ENCODE assay signal across 13 cellular contexts in genomic region chrX:38282044-38282443, GRCh38. TPM values are rescaled to one million over a fixed set of nuclear protein-coding genes. Genes with fewer than 3 reads are reported as not detected.
DNase-seq lines count a peak whose midpoint lies in the region; ATAC-seq and TF ChIP-seq lines count a peak whose summit lies in the region.
"Had no signal": no experiment of that assay in that cellular context is flagged by ENCODE, and none has a peak within 500 bp of the region (broad histone marks: within the 10 kb centered on the region; RNA-seq: fewer than 3 reads in every experiment).

No MANE protein-coding gene starts in this region.

- DNase-seq in Right ventricle myocardium superior (no peak), right atrium auricular region (ENCODE audit: low spot score) (no peak), astrocyte of the spinal cord (ENCODE audit: low read depth, low spot score) (no peak), heart right ventricle (peak; percentile 4), upper lobe of right lung (no peak), dorsolateral prefrontal cortex (no peak), HT-29 (ENCODE audit: low spot score) (no peak)
- DNase-seq: activated naive CD4-positive, alpha-beta T cell treated with anti-CD3 and anti-CD28 coated beads for 36 hours; KG1; left cardiac atrium had no signal

- 8 to 20% methylated on average over 1 of the region's 1 CpG for WGBS in heart right ventricle, 2 donors

- H3K36me3 ChIP-seq in right atrium auricular region (no peaks in the 10 kb centered on the region), heart right ventricle (no peaks in the 10 kb centered on the region), upper lobe of right lung (no peaks in the 10 kb centered on the region)
- H3K36me3 ChIP-seq: SJSA1, tibial nerve had no signal

- in situ Hi-C loops in astrocyte of the spinal cord (cut with HindIII; ENCODE audit: low sequenced_read_pairs) = no loop called here

- ATAC-seq in Right ventricle myocardium superior (ENCODE audit: poor library complexity) (peak; percentile 77), heart right ventricle (peak in 4 of 8 donors; percentile 44 to 82 (median 60)), upper lobe of right lung (no peak), HG03139 (IDR thresholded peaks at IDR 0.05; ENCODE audit: unreplicated experiment) (no peak)

- no peaks in the 10 kb centered on the region for H3K9me3 ChIP-seq in right atrium auricular region
- no peaks in the 10 kb centered on the region for H3K9me3 ChIP-seq in heart right ventricle
- no peaks in the 10 kb centered on the region for H3K9me3 ChIP-seq in upper lobe of right lung
- H3K9me3 ChIP-seq: SJSA1, tibial nerve had no signal

- no peak overlapping the region for H3K4me3 ChIP-seq in right atrium auricular region
- no peak overlapping the region for H3K4me3 ChIP-seq in astrocyte of the spinal cord (ENCODE audit: low read depth, low read length)
- no peak overlapping the region for H3K4me3 ChIP-seq in heart right ventricle
- no peak overlapping the region for H3K4me3 ChIP-seq in upper lobe of right lung
- no peak overlapping the region for H3K4me3 ChIP-seq in dorsolateral prefrontal cortex
- H3K4me3 ChIP-seq: SJSA1, tibial nerve had no signal

- no peaks in the 10 kb centered on the region for H3K4me1 ChIP-seq in right atrium auricular region
- H3K4me1 ChIP-seq in heart right ventricle = no peaks in the 10 kb centered on the region
- no peaks in the 10 kb centered on the region for H3K4me1 ChIP-seq in upper lobe of right lung
- H3K4me1 ChIP-seq: tibial nerve had no signal

- H3K27me3 ChIP-seq in right atrium auricular region (no peaks in the 10 kb centered on the region), heart right ventricle (peaks cover 0 to 7% (median 0%) of the 10 kb centered on the region in 7 donors), upper lobe of right lung (no peaks in the 10 kb centered on the region), dorsolateral prefrontal cortex (peaks cover 0 to 50% (median 6%) of the 10 kb centered on the region in 45 donors)
- H3K27me3 ChIP-seq: SJSA1, tibial nerve had no signal

- H3K27ac ChIP-seq in right atrium auricular region = no peak overlapping the region
- no peak overlapping the region for H3K27ac ChIP-seq in heart right ventricle
- no peak overlapping the region for H3K27ac ChIP-seq in upper lobe of right lung
- H3K27ac ChIP-seq in dorsolateral prefrontal cortex = no peak overlapping the region
- H3K27ac ChIP-seq: SJSA1, tibial nerve had no signal

- TF ChIP-seq CTCF in right atrium auricular region (IDR thresholded peaks at IDR 0.05) (peak in 1 of 2 donors; percentile 58), astrocyte of the spinal cord (IDR thresholded peaks at IDR 0.05; ENCODE audit: low read depth, low read length) (peak; percentile 52), heart right ventricle (IDR thresholded peaks at IDR 0.05) (peak; percentile 16 to 59 (median 35)), upper lobe of right lung (IDR thresholded peaks at IDR 0.05) (peak; percentile 27), dorsolateral prefrontal cortex (IDR thresholded peaks at IDR 0.05 in 54 of 56, conservative IDR thresholded peaks at IDR 0.05 in 2 of 56; ENCODE audit: low read depth in 1 of 56, partially characterized antibody in 56 of 56) (peak in 13 of 56 donors; percentile 9 to 39 (median 23))

- intact Hi-C loops in Right ventricle myocardium superior (cut with DNase I) = no loop called here
- intact Hi-C loops in heart right ventricle (cut with DNase I) = loop anchor here in 5 of 10 donors (2.0 to 10.0 kb wide), 3 partner anchors 61 to 90 kb away; partner anchors contain the start of gene SRPX (in 1 of the 5)
- intact Hi-C loops in upper lobe of right lung (cut with DNase I) = no loop called here
- intact Hi-C loops in dorsolateral prefrontal cortex (cut with DNase I) = no loop called here

RNA-seq across cellular contexts. Expression of gene RPGR, which starts 45.3 kb away (rescaled TPM):
- total RNA-seq in Right ventricle myocardium superior = 3.5 TPM
- 10 to 100 TPM in 1 of 2 donors, 1 to 10 TPM in 1; 4.6 to 11.0 TPM for total RNA-seq in right atrium auricular region
- total RNA-seq in heart right ventricle = 10 to 100 TPM in 1 of 10 donors, 1 to 10 TPM in 9; 3.8 to 10.2 (median 5.5) TPM
- polyA plus RNA-seq in heart right ventricle = 10 to 100 TPM in 1 of 2 donors, 1 to 10 TPM in 1; 9.9 to 30.3 TPM
- 18.0 TPM for total RNA-seq in upper lobe of right lung
- total RNA-seq in dorsolateral prefrontal cortex = 10 to 100 TPM in 116 of 120 experiments, 1 to 10 TPM in 4; 8.2 to 33.6 (median 16.5) TPM
- total RNA-seq in HT-29 (2014; rRNA removed; shearing (Covaris generic)) = 3.9 and 5.7 TPM in 2 replicates

Comparison
In these comparisons a context has a peak if more than half of its experiments do, and no peak if none do; other contexts are left out.
1. DNase-seq: peak in heart right ventricle (2 of 2); none in Right ventricle myocardium superior (single experiment), right atrium auricular region (single experiment), astrocyte of the spinal cord (single experiment), upper lobe of right lung (single experiment), dorsolateral prefrontal cortex (0 of 10) and HT-29 (single experiment).